1 cellular context compared by ENCODE assay signal in the genomic region with DNA sequence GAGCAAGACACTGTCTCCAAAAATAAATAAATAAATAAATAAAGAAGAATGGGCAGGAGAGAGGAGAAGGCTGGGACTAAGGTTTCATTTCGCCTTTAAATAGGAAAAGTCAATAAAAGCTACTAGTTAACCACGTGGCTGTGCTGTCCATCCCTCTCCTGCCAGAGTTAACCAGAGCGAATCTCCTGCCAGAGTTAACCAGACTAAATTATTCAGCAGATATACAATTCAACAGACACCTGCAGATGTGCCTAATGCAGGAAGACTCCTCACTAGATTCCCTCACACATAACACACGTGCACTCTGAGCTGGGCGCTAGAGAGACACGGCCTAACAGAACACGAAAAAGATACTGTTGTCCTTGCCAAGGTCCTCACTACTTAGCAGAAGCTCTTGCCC.
TF ChIP-seq lines count a peak whose summit lies in the region.

No MANE protein-coding gene starts in this region.

TF ChIP-seq in K562, 482 proteins besides CTCF, POLR2A, EP300 and RAD21 (continued from another document):
- TF ChIP-seq, protein P1, sequence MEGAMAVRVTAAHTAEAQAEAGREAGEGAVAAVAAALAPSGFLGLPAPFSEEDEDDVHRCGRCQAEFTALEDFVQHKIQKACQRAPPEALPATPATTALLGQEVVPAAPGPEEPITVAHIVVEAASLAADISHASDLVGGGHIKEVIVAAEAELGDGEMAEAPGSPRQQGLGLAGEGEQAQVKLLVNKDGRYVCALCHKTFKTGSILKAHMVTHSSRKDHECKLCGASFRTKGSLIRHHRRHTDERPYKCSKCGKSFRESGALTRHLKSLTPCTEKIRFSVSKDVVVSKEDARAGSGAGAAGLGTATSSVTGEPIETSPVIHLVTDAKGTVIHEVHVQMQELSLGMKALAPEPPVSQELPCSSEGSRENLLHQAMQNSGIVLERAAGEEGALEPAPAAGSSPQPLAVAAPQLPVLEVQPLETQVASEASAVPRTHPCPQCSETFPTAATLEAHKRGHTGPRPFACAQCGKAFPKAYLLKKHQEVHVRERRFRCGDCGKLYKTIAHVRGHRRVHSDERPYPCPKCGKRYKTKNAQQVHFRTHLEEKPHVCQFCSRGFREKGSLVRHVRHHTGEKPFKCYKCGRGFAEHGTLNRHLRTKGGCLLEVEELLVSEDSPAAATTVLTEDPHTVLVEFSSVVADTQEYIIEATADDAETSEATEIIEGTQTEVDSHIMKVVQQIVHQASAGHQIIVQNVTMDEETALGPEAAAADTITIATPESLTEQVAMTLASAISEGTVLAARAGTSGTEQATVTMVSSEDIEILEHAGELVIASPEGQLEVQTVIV (CRISPR knock-in tag; IDR thresholded peaks at IDR 0.05; ENCODE audit: borderline replicate concordance), result no peak
- no peak for TF ChIP-seq PHF21A (IDR thresholded peaks at IDR 0.05; ENCODE audit: borderline replicate concordance, low read depth)
